In the genomic region with DNA sequence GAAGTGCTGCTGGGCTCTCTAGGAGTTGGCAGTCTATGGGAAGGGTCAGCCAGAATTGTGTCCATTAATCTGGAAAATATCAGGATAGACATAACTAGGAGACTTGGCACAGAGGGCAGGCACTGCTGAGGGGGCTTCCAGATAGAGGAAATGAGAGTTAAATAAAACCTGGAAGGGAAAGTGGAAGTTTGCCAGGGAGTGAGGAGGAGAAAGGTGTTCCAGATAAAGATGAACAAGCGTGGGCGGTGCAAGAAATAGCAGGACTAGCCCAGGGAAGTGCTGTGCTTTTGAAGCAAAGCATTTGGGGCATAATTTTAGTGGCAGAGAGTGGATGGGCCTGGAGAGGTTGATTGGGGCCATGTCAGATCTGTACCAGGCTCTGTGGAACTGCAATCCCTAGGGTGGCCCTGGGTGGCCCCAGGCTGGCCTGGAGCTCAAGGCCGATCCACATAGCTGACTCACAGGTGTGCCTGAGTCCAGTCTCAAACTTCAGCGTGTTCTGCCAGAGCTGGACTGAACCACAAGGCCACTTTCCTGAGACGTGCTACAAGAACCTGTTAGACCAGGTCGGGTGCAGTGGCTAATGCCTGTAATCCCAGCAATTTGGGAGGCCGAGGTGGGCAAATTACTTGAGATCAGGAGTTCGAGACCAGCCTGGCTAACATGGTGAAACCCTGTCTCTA, we compare ENCODE assay signal across 10 cellular contexts. TPM values are rescaled to one million over a fixed set of nuclear protein-coding genes. Genes with fewer than 3 reads are reported as not detected.
A peak's percentile ranks its signal among the peaks of the same experiment; 100 is the strongest.
DNase-seq lines count a peak whose midpoint lies in the region; ATAC-seq, FAIRE-seq and TF ChIP-seq lines count a peak whose summit lies in the region.
"Had no signal": no experiment of that assay in that cellular context is flagged by ENCODE, and none has a peak within 500 bp of the region (broad histone marks: within the 10 kb centered on the region; RNA-seq: fewer than 3 reads in every experiment).

No MANE protein-coding gene starts in this region.

- ATAC-seq in omental fat pad (ENCODE audit: low FRiP score) (peak; percentile 58), GM21737 (IDR thresholded peaks at IDR 0.05; ENCODE audit: unreplicated experiment) (no peak), GM19035 (IDR thresholded peaks at IDR 0.05; ENCODE audit: unreplicated experiment) (no peak)

- no peak overlapping the region for H3K4me3 ChIP-seq in MG63

- H3K4me1 Mint-ChIP-seq in Calu3 (ENCODE audit: low read depth, unreplicated experiment): peaks cover 31% of the 10 kb centered on the region

- intact Hi-C loops in Calu3 (cut with micrococcal nuclease; ENCODE audit: unreplicated experiment): no loop called here

- no peaks in the 10 kb centered on the region for H3K36me3 Mint-ChIP-seq in Calu3 (ENCODE audit: insufficient read depth, unreplicated experiment)

- no peaks in the 10 kb centered on the region for H3K27me3 Mint-ChIP-seq in Calu3 (ENCODE audit: unreplicated experiment)

- H3K36me3 ChIP-seq in MG63: no peaks in the 10 kb centered on the region; the same call in 1 of the 2 replicates

- H3K27ac Mint-ChIP-seq in Calu3 (ENCODE audit: unreplicated experiment): no peak overlapping the region
- H3K27ac Mint-ChIP-seq: endodermal cell had no signal

- BruUV-seq in Calu3 (replicated peaks; lab: Mats Ljungman, UMichigan): no TSS peak

- no peak for FAIRE-seq in HTR-8/SVneo (lab: Jason Lieb, UNC)
- FAIRE-seq: GM19239 had no signal

- CTCF ChIA-PET in Calu3 (lab: Charles Lee): no interaction called here

- DNase-seq in Calu3 (peak; percentile 13), MG63 (peak; percentile 22), cerebellar nuclear complex (lab: John Stamatoyannopoulos, UW) (peak; percentile 22 to 47), omental fat pad (ENCODE audit: low spot score) (no peak), HTR-8/SVneo (ENCODE audit: insufficient read length, low spot score) (no peak)
- DNase-seq: endodermal cell, Right ventricle myocardium superior had no signal

- no peaks in the 10 kb centered on the region for H3K27me3 ChIP-seq in MG63

- no peak for TF ChIP-seq CTCF in Calu3 (IDR thresholded peaks at IDR 0.05; ENCODE audit: unreplicated experiment)
- no peak for TF ChIP-seq CTCF in omental fat pad (IDR thresholded peaks at IDR 0.05)

- H3K9me3 Mint-ChIP-seq in Calu3 (ENCODE audit: low read depth, unreplicated experiment): no peaks in the 10 kb centered on the region
- H3K9me3 Mint-ChIP-seq: endodermal cell had no signal

- H3K9me3 ChIP-seq in MG63: no peaks in the 10 kb centered on the region

- H3K4me3 Mint-ChIP-seq in Calu3 (ENCODE audit: low read depth, unreplicated experiment): no peak overlapping the region
- H3K4me3 Mint-ChIP-seq: endodermal cell had no signal

RNA-seq across cellular contexts. Expression of a gene that starts 26.9 kb away (rescaled TPM):
- total RNA-seq in Calu3 (2022): 9.1 and 11.3 TPM in 2 replicates
- total RNA-seq in MG63 (2014; rRNA removed; shearing (Covaris generic); ENCODE audit: low replicate concordance): 13.7 and 21.1 TPM in 2 replicates
- total RNA-seq in omental fat pad: 10 to 100 TPM in 3 of 4 donors, 1 to 10 TPM in 1; 9.7 to 29.3 (median 25.7) TPM

RNA-seq across cellular contexts. Expression of a gene that starts 58.4 kb away (rescaled TPM):
- 184 and 203 TPM in 2 replicates for total RNA-seq in Calu3 (2022)
- total RNA-seq in MG63 (2014; rRNA removed; shearing (Covaris generic); ENCODE audit: low replicate concordance): 178 and 201 TPM in 2 replicates
- 100 to 1,000 TPM; 105 to 234 (median 129) TPM for total RNA-seq in omental fat pad

Comparison
In these comparisons a context has a peak if more than half of its experiments do, and no peak if none do; other contexts are left out.
1. DNase-seq: peak in Calu3 (single experiment), MG63 (single experiment) and cerebellar nuclear complex (2 of 2); none in omental fat pad (single experiment) and HTR-8/SVneo (single experiment).